15 cellular contexts compared by ENCODE assay signal in genomic region chr1:170534626-170535147, GRCh38.
"Had no signal": no experiment of that assay in that cellular context is flagged by ENCODE, and none has a peak within 500 bp of the region (broad histone marks: within the 10 kb centered on the region; RNA-seq: fewer than 3 reads in every experiment).

No MANE protein-coding gene starts in this region.

- ATAC-seq: effector memory CD8-positive, alpha-beta T cell; foreskin keratinocyte; naive thymus-derived CD4-positive, alpha-beta T cell had no signal

- H3K27ac Mint-ChIP-seq: dendritic cell treated with granulocyte-macrophage colony-stimulating factor and Interleukin-4, amounts not matched to agents 40 ng/mL and 50 ng/mL, for 4 days had no signal

- H3K4me3 Mint-ChIP-seq: dendritic cell treated with granulocyte-macrophage colony-stimulating factor and Interleukin-4, amounts not matched to agents 40 ng/mL and 50 ng/mL, for 4 days; effector memory CD8-positive, alpha-beta T cell; naive thymus-derived CD4-positive, alpha-beta T cell had no signal

- H3K27ac ChIP-seq: epithelial cell of prostate, esophagus muscularis mucosa, foreskin keratinocyte, hepatocyte, ovary, right atrium auricular region had no signal

- H3K9me3 Mint-ChIP-seq: dendritic cell treated with granulocyte-macrophage colony-stimulating factor and Interleukin-4, amounts not matched to agents 40 ng/mL and 50 ng/mL, for 4 days; effector memory CD8-positive, alpha-beta T cell; naive thymus-derived CD4-positive, alpha-beta T cell; neural crest cell had no signal

- H3K27me3 Mint-ChIP-seq: effector memory CD8-positive, alpha-beta T cell had no signal

- DNase-seq: effector memory CD8-positive, alpha-beta T cell; foreskin keratinocyte; mesendoderm; naive thymus-derived CD4-positive, alpha-beta T cell; ovary; small intestine; stimulated activated CD4-positive, alpha-beta T cell treated with anti-CD3 and anti-CD28 coated beads, Interleukin-2, amount 100 ng/mL, for 48 hours; stimulated activated naive CD4-positive, alpha-beta T cell treated with Interleukin-2 at 50 U/mL for 16 hours; trophoblast cell had no signal
